Comparison of ENCODE assay signal across 21 cellular contexts in genomic region chr15:39649765-39650164, GRCh38.
DNase-seq lines count a peak whose midpoint lies in the region; ATAC-seq, FAIRE-seq and TF ChIP-seq lines count a peak whose summit lies in the region.
"Had no signal": no experiment of that assay in that cellular context is flagged by ENCODE, and none has a peak within 500 bp of the region (broad histone marks: within the 10 kb centered on the region; RNA-seq: fewer than 3 reads in every experiment).

No MANE protein-coding gene starts in this region.

- H3F3A ChIP-seq in GM23248 (ENCODE audit: insufficient read depth) (no peaks in the 10 kb centered on the region; the same call in 1 of the 2 replicates), neural progenitor cell (ENCODE audit: low read depth) (no peaks in the 10 kb centered on the region)

- no peak overlapping the region for H3K4me3 Mint-ChIP-seq in neural progenitor cell

- no peaks in the 10 kb centered on the region for H3K9me3 ChIP-seq in GM23248 (ENCODE audit: low read depth)
- H3K9me3 ChIP-seq in H1 (ENCODE audit: insufficient read depth in 2 of 2, low read depth in 1 of 2, low read length in 1 of 2), result no peaks in the 10 kb centered on the region
- H3K9me3 ChIP-seq in neural progenitor cell (ENCODE audit: low read depth), result no peaks in the 10 kb centered on the region
- no peaks in the 10 kb centered on the region for H3K9me3 ChIP-seq in lower lobe of right lung
- H3K9me3 ChIP-seq: BE2C had no signal

- H3K4me3 ChIP-seq in GM23248, result no peak overlapping the region
- no peak overlapping the region for H3K4me3 ChIP-seq in H1 (ENCODE audit: extremely low read depth in 1 of 4, insufficient read depth in 2 of 4, low read depth in 3 of 4, low read length in 4 of 4)
- H3K4me3 ChIP-seq in neural progenitor cell, result no peak overlapping the region
- no peak overlapping the region for H3K4me3 ChIP-seq in lower lobe of right lung
- H3K4me3 ChIP-seq: PC-9 had no signal

- H3K27ac Mint-ChIP-seq in neural progenitor cell, result no peak overlapping the region

- no peak overlapping the region for H2BK20ac ChIP-seq in H1 (ENCODE audit: low read length)

- H3K36me3 ChIP-seq in GM23248 (ENCODE audit: low read depth) (no peaks in the 10 kb centered on the region), H1 (ENCODE audit: control insufficient read depth in 2 of 4, insufficient read depth in 4 of 4, low read length in 3 of 4) (no peaks in the 10 kb centered on the region), neural progenitor cell (no peaks in the 10 kb centered on the region), lower lobe of right lung (no peaks in the 10 kb centered on the region)
- H3K36me3 ChIP-seq: BE2C had no signal

- in situ Hi-C loops in GM23248 (cut with MboI), result no loop called here

- H2BK15ac ChIP-seq in H1 (ENCODE audit: low read length), result no peak overlapping the region

- no peak overlapping the region for H2BK5ac ChIP-seq in H1 (ENCODE audit: low read depth, low read length)

- no peak for FAIRE-seq in H1 (lab: Jason Lieb, UNC)
- FAIRE-seq: GM12891 had no signal

- intact Hi-C loops in left ventricle myocardium superior (cut with micrococcal nuclease) (no loop called here), lower lobe of right lung (cut with DNase I) (no loop called here)

- CTCF ChIA-PET in H1 (lab: Charles Lee; ENCODE audit: partially characterized antibody), result interaction anchor here (0.6 to 2.1 kb wide), 5 partner anchors 8 to 107 kb away, joined by 3 to 4 read pairs (median 4); no protein-coding TSS in a partner anchor

- H3K18ac ChIP-seq in H1 (ENCODE audit: extremely low read depth, low read length), result no peak overlapping the region

- 37 to 43% methylated on average over 6 of the region's 6 CpGs for WGBS in GM23248 (ENCODE audit: low coverage in 1 of 2, low lambda C conversion rate in 2 of 2, missing lambda C conversion rate in 2 of 2), 2 experiments
- WGBS in H1 (ENCODE audit: extremely low coverage in 1 of 2, insufficient coverage in 1 of 2, insufficient read length in 1 of 2, insufficient replicate concordance in 2 of 2, low coverage in 1 of 2, low lambda C conversion rate in 2 of 2, missing lambda C conversion rate in 1 of 2), 2 experiments, result 87 to 100% methylated on average over 1 to 6 of the region's 6 CpGs

- no peaks in the 10 kb centered on the region for H3K9me3 Mint-ChIP-seq in neural progenitor cell

- H4K5ac ChIP-seq in H1 (ENCODE audit: insufficient read length, low read depth, low read length), result no peak overlapping the region

- H3K23me2 ChIP-seq in H1 (ENCODE audit: low read depth, low read length), result no peaks in the 10 kb centered on the region

- H3K14ac ChIP-seq in H1 (ENCODE audit: insufficient read length), result no peak overlapping the region

- H3K4ac ChIP-seq in H1 (replicated peaks; ENCODE audit: insufficient read length, low read depth, low read length), result no peak overlapping the region

- no peak overlapping the region for H3K56ac ChIP-seq in H1 (replicated peaks; ENCODE audit: insufficient read length, low read depth, low read length)

- peak; percentile 75 for ATAC-seq in left ventricle myocardium superior
- ATAC-seq in lower lobe of right lung, result no peak
- no peak for ATAC-seq in HG02981 (IDR thresholded peaks at IDR 0.05; ENCODE audit: unreplicated experiment)
- ATAC-seq: HCT116 had no signal

- H3K4me1 Mint-ChIP-seq in neural progenitor cell, result peaks cover 2% of the 10 kb centered on the region

- H2AFZ ChIP-seq in GM23248 (peak overlapping the region; percentile 48), H1 (ENCODE audit: low read length) (no peak overlapping the region), neural progenitor cell (replicated peaks) (peak overlapping the region; percentile 8)
- H2AFZ ChIP-seq: PC-9 had no signal

- no peak overlapping the region for H3K27ac ChIP-seq in GM23248
- no peak overlapping the region for H3K27ac ChIP-seq in H1 (ENCODE audit: low read depth, low read length)
- no peak overlapping the region for H3K27ac ChIP-seq in neural progenitor cell
- H3K27ac ChIP-seq in lower lobe of right lung, result no peak overlapping the region
- H3K27ac ChIP-seq: PC-9, RWPE1 had no signal

- no peaks in the 10 kb centered on the region; the same call in 1 of the 2 replicates for H3K9me2 ChIP-seq in GM23248 (ENCODE audit: insufficient read depth)

- TF ChIP-seq CTCF in H1 (IDR thresholded peaks at IDR 0.05; ENCODE audit: control extremely low read depth in 1 of 3, insufficient read depth in 1 of 3, low read depth in 1 of 3, low read length in 3 of 3), result no peak
- no peak for TF ChIP-seq CTCF in neural progenitor cell (IDR thresholded peaks at IDR 0.05)
- no peak for TF ChIP-seq CTCF in lower lobe of right lung (IDR thresholded peaks at IDR 0.05)

- H4K91ac ChIP-seq in H1 (replicated peaks; ENCODE audit: insufficient read length, low read length), result no peak overlapping the region

- TF ChIP-seq POLR2A in H1 (IDR thresholded peaks at IDR 0.05; ENCODE audit: control extremely low read depth in 1 of 2, low read depth in 2 of 2, low read length in 2 of 2), result no peak

- no peak overlapping the region; the same call in 1 of the 2 replicates for H2AK5ac ChIP-seq in H1 (ENCODE audit: low read depth, low read length)

- H3K79me1 ChIP-seq in H1 (ENCODE audit: low read depth, low read length), result no peaks in the 10 kb centered on the region

- H4K8ac ChIP-seq in H1 (ENCODE audit: extremely low read depth, insufficient read depth, low read length), result no peak overlapping the region

- H3K36me3 Mint-ChIP-seq in neural progenitor cell, result no peaks in the 10 kb centered on the region

- peaks cover 2% of the 10 kb centered on the region for H3K27me3 Mint-ChIP-seq in neural progenitor cell (ENCODE audit: insufficient read depth, low read depth)

- H3K4me2 ChIP-seq in GM23248 (ENCODE audit: unreplicated experiment) (no peak overlapping the region), H1 (ENCODE audit: insufficient read depth in 1 of 2, low read depth in 2 of 2, low read length in 2 of 2) (no peak overlapping the region), neural progenitor cell (no peak overlapping the region)
- H3K4me2 ChIP-seq: PC-9 had no signal

- TF ChIP-seq RAD21 in H1 (IDR thresholded peaks at IDR 0.05 in 1 of 2, conservative IDR thresholded peaks at IDR 0.05 in 1 of 2; ENCODE audit: low read depth in 2 of 2, low read length in 2 of 2), result no peak

- no peaks in the 10 kb centered on the region for H3K79me2 ChIP-seq in GM23248 (ENCODE audit: insufficient read depth)
- H3K79me2 ChIP-seq in H1 (ENCODE audit: control insufficient read depth in 1 of 2, insufficient read depth in 2 of 2, low read length in 2 of 2), result no peaks in the 10 kb centered on the region
- H3K79me2 ChIP-seq in neural progenitor cell (ENCODE audit: low read depth), result no peaks in the 10 kb centered on the region

- no peak for DNase-seq in GM23248
- no peak for DNase-seq in H1 (ENCODE audit: low read depth in 1 of 2, low spot score in 2 of 2)
- no peak for DNase-seq in left ventricle myocardium superior
- no peak for DNase-seq in neural progenitor cell (ENCODE audit: low spot score)
- no peak for DNase-seq in midbrain (lab: John Stamatoyannopoulos, UW)
- no peak for DNase-seq in lower lobe of right lung
- DNase-seq: BE2C, DND-41, KBM-7, MM.1S, NCI-H1092, NCI-H1436, NCI-H187 treated with DMSO at 0.1 percent for 48 hours, NCI-H2227 treated with DMSO at 0.1 percent for 48 hours, NCI-H510A treated with DMSO at 0.1 percent for 48 hours, NCI-H748 treated with DMSO at 0.1 percent for 48 hours, PC-9 had no signal

- H3K27me3 ChIP-seq in GM23248 (replicated peaks; ENCODE audit: insufficient read depth), result no peaks in the 10 kb centered on the region
- H3K27me3 ChIP-seq in H1 (replicated peaks in 1 of 4; ENCODE audit: control insufficient read depth in 3 of 4, extremely low read depth in 1 of 4, insufficient read depth in 3 of 4, low read length in 3 of 4), result no peaks in the 10 kb centered on the region
- no peaks in the 10 kb centered on the region for H3K27me3 ChIP-seq in neural progenitor cell
- no peaks in the 10 kb centered on the region for H3K27me3 ChIP-seq in lower lobe of right lung (ENCODE audit: low read depth)
- H3K27me3 ChIP-seq: BE2C had no signal

- TF ChIP-seq EP300 in H1 (IDR thresholded peaks at IDR 0.05; ENCODE audit: borderline replicate concordance in 1 of 2, low read depth in 2 of 2, low read length in 2 of 2), result no peak

- no peak overlapping the region for H2BK12ac ChIP-seq in H1 (ENCODE audit: low read depth, low read length)

- peak overlapping the region; percentile 71 for H2BK120ac ChIP-seq in H1 (replicated peaks; ENCODE audit: low read depth, low read length)

- no peak overlapping the region for H3K9ac ChIP-seq in GM23248
- no peak overlapping the region for H3K9ac ChIP-seq in H1 (replicated peaks in 1 of 4; ENCODE audit: extremely low read depth in 1 of 4, low read depth in 3 of 4, low read length in 3 of 4)
- H3K9ac ChIP-seq in neural progenitor cell, result no peak overlapping the region

- H3K23ac ChIP-seq in H1 (ENCODE audit: insufficient read length), result no peak overlapping the region

- H3K4me1 ChIP-seq in GM23248 (ENCODE audit: insufficient read depth) (no peaks in the 10 kb centered on the region), H1 (replicated peaks in 1 of 4; ENCODE audit: control insufficient read depth in 3 of 4, insufficient read depth in 4 of 4, low read length in 3 of 4) (peaks cover 0 to 2% (median 0%) of the 10 kb centered on the region in 4 experiments; a peak in 2 of 7 replicates), neural progenitor cell (no peaks in the 10 kb centered on the region), lower lobe of right lung (no peaks in the 10 kb centered on the region)
- H3K4me1 ChIP-seq: BE2C had no signal

- POLR2A ChIA-PET in H1 (lab: Charles Lee; ENCODE audit: partially characterized antibody), result no interaction called here

- H4K20me1 ChIP-seq in GM23248 (ENCODE audit: insufficient read depth) (no peaks in the 10 kb centered on the region), H1 (replicated peaks in 1 of 2; ENCODE audit: control insufficient read depth in 1 of 2, insufficient read depth in 2 of 2, low read length in 2 of 2) (no peaks in the 10 kb centered on the region), neural progenitor cell (ENCODE audit: low read depth) (no peaks in the 10 kb centered on the region)

TF ChIP-seq in H1, 55 proteins besides CTCF, POLR2A, EP300 and RAD21 (continues in another document):
- TF ChIP-seq MAFK (IDR thresholded peaks at IDR 0.05; ENCODE audit: low read depth, low read length) (no peak), SAP30 (IDR thresholded peaks at IDR 0.05; ENCODE audit: insufficient read depth, insufficient replicate concordance, low read length) (no peak), CEBPB (IDR thresholded peaks at IDR 0.05; ENCODE audit: low read depth, low read length) (no peak), TCF12 (IDR thresholded peaks at IDR 0.05; ENCODE audit: low read depth, low read length) (no peak), GTF2F1 (IDR thresholded peaks at IDR 0.05; ENCODE audit: borderline replicate concordance, low read depth, low read length) (no peak), MAX (IDR thresholded peaks at IDR 0.05) (no peak), BRCA1 (IDR thresholded peaks at IDR 0.05; ENCODE audit: low read depth, low read length) (no peak), HDAC6 (IDR thresholded peaks at IDR 0.05; ENCODE audit: low read depth, low read length) (no peak)
